In genomic region chr11:66195867-66196266, GRCh38 we compare ENCODE assay signal across 20 cellular contexts.
"Had no signal": no experiment of that assay in that cellular context is flagged by ENCODE, and none has a peak within 500 bp of the region (broad histone marks: within the 10 kb centered on the region; RNA-seq: fewer than 3 reads in every experiment).

No MANE protein-coding gene starts in this region.

- H3K4me1 ChIP-seq: colonic mucosa, gastroesophageal sphincter, transverse colon, uterus had no signal

- FAIRE-seq: kidney had no signal

- H3K9me3 ChIP-seq: colonic mucosa, gastroesophageal sphincter, transverse colon, uterus had no signal

- H3K27ac ChIP-seq: colonic mucosa, dorsolateral prefrontal cortex, gastroesophageal sphincter, spleen, transverse colon, uterus had no signal

- H3K4me3 ChIP-seq: colonic mucosa, dorsolateral prefrontal cortex, gastroesophageal sphincter, spleen, transverse colon, uterus had no signal

- H3K27me3 ChIP-seq: colonic mucosa, dorsolateral prefrontal cortex, gastroesophageal sphincter, spleen, transverse colon, uterus had no signal

- DNase-seq: activated B cell treated with CpG ODN at 0.5 μM for 24 hours; activated CD4-positive, alpha-beta T cell treated with anti-CD3 and anti-CD28 coated beads, Interleukin-2, amount 50 U/mL, for 1 hour; activated CD8-positive, alpha-beta T cell treated with anti-CD3 and anti-CD28 coated beads for 36 hours; activated T-cell treated with anti-CD3 and anti-CD28 coated beads, Interleukin-2, amount 50 U/mL, for 4 hours; anterior cingulate cortex; colonic mucosa; dorsolateral prefrontal cortex; effector memory CD8-positive, alpha-beta T cell; hippocampal formation; immature natural killer cell; kidney; naive thymus-derived CD8-positive, alpha-beta T cell; occipital lobe; right cardiac atrium; spleen; stimulated activated naive CD4-positive, alpha-beta T cell; T-helper 17 cell; transverse colon; uterus had no signal

- ATAC-seq: activated CD8-positive, alpha-beta T cell treated with anti-CD3 and anti-CD28 coated beads for 36 hours; activated T-cell treated with anti-CD3 and anti-CD28 coated beads, Interleukin-2, amount 50 U/mL, for 4 hours; effector memory CD8-positive, alpha-beta T cell; gastroesophageal sphincter; naive thymus-derived CD8-positive, alpha-beta T cell; right cardiac atrium; T-helper 17 cell had no signal

- H3K36me3 ChIP-seq: colonic mucosa, transverse colon, uterus had no signal
